In genomic region chr19:38073806-38074685, GRCh38 we compare ENCODE assay signal across 1 cellular context.
TF ChIP-seq lines count a peak whose summit lies in the region.

No MANE protein-coding gene starts in this region.

TF ChIP-seq in GM23338, 12 proteins besides CTCF, POLR2A, EP300 and RAD21 (continued from another document):
- no peak for TF ChIP-seq ZNF114 (CRISPR knock-in tag; IDR thresholded peaks at IDR 0.05)
